14 cellular contexts compared by ENCODE assay signal in genomic region chr3:194773216-194773615, GRCh38.
DNase-seq lines count a peak whose midpoint lies in the region; ATAC-seq, FAIRE-seq and TF ChIP-seq lines count a peak whose summit lies in the region.
"Had no signal": no experiment of that assay in that cellular context is flagged by ENCODE, and none has a peak within 500 bp of the region (broad histone marks: within the 10 kb centered on the region; RNA-seq: fewer than 3 reads in every experiment).

No MANE protein-coding gene starts in this region.

- peak; percentile 84 for DNase-seq in GM23248
- DNase-seq in breast epithelium (ENCODE audit: low spot score in 2 of 2): no peak
- DNase-seq in left ventricle myocardium superior: peak; percentile 60
- peak; percentile 35 for DNase-seq in small intestine
- DNase-seq in NCI-H2029 (lab: John Stamatoyannopoulos, UW): no peak
- DNase-seq in NCI-H1436 treated with DMSO at 0.1 percent for 48 hours (lab: John Stamatoyannopoulos, UW): no peak
- DNase-seq: activated naive CD4-positive, alpha-beta T cell treated with Interleukin-2 at 50 U/mL for 16 hours; NCI-H1436; SIG-M5; stimulated activated CD4-positive, alpha-beta T cell treated with anti-CD3 and anti-CD28 coated beads, Interleukin-4, amount 100 ng/mL, for 1 hour; stimulated activated naive B cell treated with anti-CD40 and anti-IgM and Interleukin-4, amounts not matched to agents 10 μg/mL and 1 μg/mL and 100 μg/mL, for 72 hours had no signal

- H3K4me3 ChIP-seq in GM23248 (peak overlapping the region; percentile 3; the same call in 1 of the 2 replicates), breast epithelium (peak overlapping the region in 2 of 3 donors; percentile 13 to 40), small intestine (ENCODE audit: low read depth in 1 of 2, low read length in 2 of 2) (no peak overlapping the region)
- H3K4me3 ChIP-seq: BLaER1 treated with 17β-estradiol and CSF1 and Interleukin-3, amounts not matched to agents 10 nM and 100 nM had no signal

- H3K27ac ChIP-seq in GM23248: peak overlapping the region; percentile 47; the same call in 1 of the 2 replicates
- H3K27ac ChIP-seq in breast epithelium: peak overlapping the region; percentile 55 to 66
- no peak overlapping the region for H3K27ac ChIP-seq in small intestine (ENCODE audit: low read depth in 1 of 2, low read length in 1 of 2)
- H3K27ac ChIP-seq: BLaER1 treated with 17β-estradiol and CSF1 and Interleukin-3, amounts not matched to agents 10 nM and 100 nM had no signal

- no peak for FAIRE-seq in small intestine (lab: Jason Lieb, UNC)

- TF ChIP-seq CTCF in breast epithelium (IDR thresholded peaks at IDR 0.05): no peak

- H3K4me2 ChIP-seq in GM23248 (ENCODE audit: unreplicated experiment): peak overlapping the region; percentile 54

- H3F3A ChIP-seq in GM23248 (ENCODE audit: insufficient read depth): peaks cover 8% of the 10 kb centered on the region; the same call in 1 of the 2 replicates

- H4K20me1 ChIP-seq in GM23248 (ENCODE audit: insufficient read depth): no peaks in the 10 kb centered on the region
- H4K20me1 ChIP-seq: BLaER1 treated with 17β-estradiol and CSF1 and Interleukin-3, amounts not matched to agents 10 nM and 100 nM had no signal

- H3K9me2 ChIP-seq in GM23248 (ENCODE audit: insufficient read depth): no peaks in the 10 kb centered on the region

- 1 to 2% methylated on average over 5 of the region's 5 CpGs for WGBS in GM23248 (ENCODE audit: low coverage in 1 of 2, low lambda C conversion rate in 2 of 2, missing lambda C conversion rate in 2 of 2), 2 experiments
- WGBS in small intestine, 3 donors: 22 to 39% (median 29%) methylated on average over 5 of the region's 5 CpGs

- intact Hi-C loops in breast epithelium (cut with DNase I; ENCODE audit: low total_unique reads) (no loop called here), left ventricle myocardium superior (cut with micrococcal nuclease) (loop anchor here (10.0 kb wide), 1 partner anchor 102 kb away; no protein-coding TSS in a partner anchor)

- H3K27me3 ChIP-seq in GM23248 (replicated peaks; ENCODE audit: insufficient read depth) (0 out of 2 replicates have a peak, but pooled peaks cover 4% of the 10 kb centered on the region), breast epithelium (no peaks in the 10 kb centered on the region), small intestine (ENCODE audit: control insufficient read depth in 2 of 2, insufficient read depth in 2 of 2, low read length in 2 of 2) (no peaks in the 10 kb centered on the region)
- H3K27me3 ChIP-seq: BLaER1 treated with 17β-estradiol and CSF1 and Interleukin-3, amounts not matched to agents 10 nM and 100 nM had no signal

- H3K9ac ChIP-seq in GM23248: 0 out of 2 replicates have a peak overlapping the region, but pooled peaks have one; percentile 26
- H3K9ac ChIP-seq: BLaER1 treated with 17β-estradiol and CSF1 and Interleukin-3, amounts not matched to agents 10 nM and 100 nM had no signal

- TF ChIP-seq POLR2A in breast epithelium (IDR thresholded peaks at IDR 0.05): no peak

- H3K79me2 ChIP-seq in GM23248 (ENCODE audit: insufficient read depth): no peaks in the 10 kb centered on the region

- H3K9me3 ChIP-seq in GM23248 (ENCODE audit: low read depth) (no peaks in the 10 kb centered on the region), breast epithelium (no peaks in the 10 kb centered on the region), small intestine (ENCODE audit: control insufficient read depth, low read depth) (no peaks in the 10 kb centered on the region)
- H3K9me3 ChIP-seq: BLaER1 treated with 17β-estradiol and CSF1 and Interleukin-3, amounts not matched to agents 10 nM and 100 nM had no signal

- in situ Hi-C loops in GM23248 (cut with MboI): no loop called here

- H2AFZ ChIP-seq in GM23248: 0 out of 2 replicates have a peak overlapping the region, but pooled peaks have one; percentile 6

- H3K36me3 ChIP-seq in GM23248 (ENCODE audit: low read depth) (no peaks in the 10 kb centered on the region), breast epithelium (no peaks in the 10 kb centered on the region), small intestine (ENCODE audit: control insufficient read depth in 2 of 2, insufficient read depth in 2 of 2, low read length in 2 of 2) (no peaks in the 10 kb centered on the region)
- H3K36me3 ChIP-seq: BLaER1 treated with 17β-estradiol and CSF1 and Interleukin-3, amounts not matched to agents 10 nM and 100 nM had no signal

- H3K4me1 ChIP-seq in GM23248 (ENCODE audit: insufficient read depth) (peaks cover 25% of the 10 kb centered on the region), breast epithelium (peaks cover 6 to 15% of the 10 kb centered on the region in 2 donors), small intestine (ENCODE audit: control insufficient read depth in 2 of 2, insufficient read depth in 1 of 2, low read depth in 1 of 2, low read length in 1 of 2) (peaks cover 0 to 4% of the 10 kb centered on the region in 2 donors)

- ATAC-seq in left ventricle myocardium superior: peak; percentile 58
- ATAC-seq in HG02588 (IDR thresholded peaks at IDR 0.05; ENCODE audit: unreplicated experiment): no peak
- ATAC-seq in HG02870 (IDR thresholded peaks at IDR 0.05; ENCODE audit: unreplicated experiment): no peak
- ATAC-seq: stimulated activated naive B cell treated with anti-CD40 and anti-IgM and Interleukin-4, amounts not matched to agents 10 μg/mL and 1 μg/mL and 100 μg/mL, for 72 hours had no signal

Comparison
In these comparisons a context has a peak if more than half of its experiments do, and no peak if none do; other contexts are left out.
1. DNase-seq: peak in GM23248 (single experiment), left ventricle myocardium superior (single experiment) and small intestine (single experiment); none in breast epithelium (0 of 2), NCI-H2029 (single experiment) and NCI-H1436 treated with DMSO at 0.1 percent for 48 hours (single experiment).
2. H3K27ac ChIP-seq: peak in GM23248 (single experiment) and breast epithelium (2 of 2); none in small intestine (0 of 2).
3. H3K4me3 ChIP-seq: peak in GM23248 (single experiment) and breast epithelium (2 of 3); none in small intestine (0 of 2).